ENCODE assay signal across 8 cellular contexts in the genomic region with DNA sequence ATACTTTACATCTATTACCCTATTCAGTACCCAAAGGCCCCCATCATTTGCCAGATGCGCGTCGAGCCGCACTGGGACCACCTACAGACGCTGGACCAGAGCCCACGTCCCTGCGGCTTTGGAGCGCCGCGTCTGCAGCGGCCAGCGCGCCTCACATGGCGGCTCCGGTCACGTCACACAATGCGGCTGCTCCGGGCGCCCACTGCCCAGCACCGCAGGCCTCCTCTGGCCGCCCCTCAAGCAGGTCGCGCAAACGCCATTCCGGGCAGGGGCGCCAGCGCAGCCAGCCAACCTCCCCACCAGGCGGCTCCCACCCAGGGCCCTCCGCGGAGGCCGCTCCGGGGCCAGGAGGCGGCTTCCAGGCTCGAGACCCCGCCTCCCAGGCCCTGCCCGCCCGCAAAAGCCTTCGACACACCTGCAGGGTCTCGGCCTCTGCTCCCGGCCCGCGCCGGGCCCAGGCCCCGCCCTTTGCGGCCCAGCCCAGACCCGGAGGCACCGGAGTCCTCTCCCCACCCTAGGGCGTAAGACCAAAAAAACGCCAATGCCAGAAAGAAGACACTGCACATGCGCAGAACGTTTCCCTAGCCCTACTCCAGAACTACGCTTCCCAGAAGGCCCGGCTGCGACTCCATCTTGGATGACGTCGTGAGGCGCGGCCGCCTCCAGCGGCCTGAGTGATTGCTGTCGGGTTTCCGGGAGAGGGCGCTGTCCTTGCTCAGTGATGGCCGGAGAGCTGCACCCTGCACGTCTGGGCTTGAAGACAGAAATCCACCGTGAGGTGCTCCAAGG. TPM values are rescaled to one million over a fixed set of nuclear protein-coding genes. Genes with fewer than 3 reads are reported as not detected.
A peak's percentile ranks its signal among the peaks of the same experiment; 100 is the strongest.
DNase-seq lines count a peak whose midpoint lies in the region; ATAC-seq, FAIRE-seq and TF ChIP-seq lines count a peak whose summit lies in the region.

A gene (minus strand): TSS at position 557 of the 789 bp plus-strand sequence. CDS start 4,925 bp downstream, outside the sequence.

- intact Hi-C loops in colonic mucosa (cut with DNase I): loop anchor here (5.0 kb wide), 3 partner anchors 36 to 119 kb away; a partner anchor contains a TSS

- H3K9ac ChIP-seq in BLaER1 (peak within 1 kb of the TSS; percentile 92), colonic mucosa (ENCODE audit: low read depth in 2 of 2, low read length in 2 of 2) (peak within 1 kb of the TSS; percentile 93 to 95)

- no peaks in the 10 kb centered on the region for H3K27me3 ChIP-seq in BLaER1
- H3K27me3 ChIP-seq in colonic mucosa: no peaks in the 10 kb centered on the region
- no peaks in the 10 kb centered on the region for H3K27me3 ChIP-seq in layer of hippocampus (ENCODE audit: control insufficient read depth, insufficient read depth, low read length)

- peaks cover 10% of the 10 kb centered on the region for H3K4me1 ChIP-seq in BLaER1
- H3K4me1 ChIP-seq in colonic mucosa: no peaks in the 10 kb centered on the region

- H3K27ac ChIP-seq in BLaER1 (peak within 1 kb of the TSS; percentile 94), colonic mucosa (peak within 1 kb of the TSS; percentile 97), layer of hippocampus (ENCODE audit: low read depth, low read length) (peak within 1 kb of the TSS; percentile 96)

- H4K20me1 ChIP-seq in BLaER1: no peaks in the 10 kb centered on the region

- H3K9me3 ChIP-seq in BLaER1 (peaks cover 15% of the 10 kb centered on the region), colonic mucosa (no peaks in the 10 kb centered on the region)

- peak; percentile 98 for FAIRE-seq in GM19239 (lab: Jason Lieb, UNC)

- peak; percentile 86 for DNase-seq in GM19239 (ENCODE audit: insufficient read length, low spot score)
- peak; percentile 91 to 93 for DNase-seq in NCI-H524 (lab: John Stamatoyannopoulos, UW)
- peak; percentile 97 for DNase-seq in activated CD4-positive, alpha-beta T cell treated with anti-CD3 and anti-CD28 coated beads for 48 hours
- peak; percentile 99 for DNase-seq in colonic mucosa
- DNase-seq in stimulated activated CD4-positive, alpha-beta T cell treated with anti-CD3 and anti-CD28 coated beads, Interleukin-1b, Interleukin-23, amount 100 ng/mL, for 4 hours (ENCODE audit: low read depth in 2 of 2): peak; percentile 92 to 96

- H3K36me3 ChIP-seq in BLaER1 (no peaks in the 10 kb centered on the region), colonic mucosa (no peaks in the 10 kb centered on the region)

- peak; percentile 89 for TF ChIP-seq CTCF in colonic mucosa (IDR thresholded peaks at IDR 0.05)

- peak within 1 kb of the TSS; percentile 93 for H3K4me2 ChIP-seq in BLaER1

- ATAC-seq in HG03457 (IDR thresholded peaks at IDR 0.05; ENCODE audit: unreplicated experiment): peak; percentile 94

- peak within 1 kb of the TSS; percentile 88 for H3K4me3 ChIP-seq in BLaER1
- peak within 1 kb of the TSS; percentile 84 for H3K4me3 ChIP-seq in colonic mucosa

RNA-seq across cellular contexts. Expression of the gene that starts here (rescaled TPM):
- total RNA-seq in colonic mucosa: 1 to 10 TPM; 1.5 to 4.2 TPM

Comparison
In these comparisons a context has a peak if more than half of its experiments do, and no peak if none do; other contexts are left out.
1. Peak in every context shown above with its lines: DNase-seq, ATAC-seq, H3K4me3 ChIP-seq and H3K27ac ChIP-seq.